8 cellular contexts compared by ENCODE assay signal in genomic region chr13:20121154-20121515, GRCh38. TPM values are rescaled to one million over a fixed set of nuclear protein-coding genes. Genes with fewer than 3 reads are reported as not detected.
A peak's percentile ranks its signal among the peaks of the same experiment; 100 is the strongest.
DNase-seq lines count a peak whose midpoint lies in the region; ATAC-seq and TF ChIP-seq lines count a peak whose summit lies in the region.

No MANE protein-coding gene starts in this region.

- intact Hi-C loops in naive thymus-derived CD4-positive, alpha-beta T cell (cut with micrococcal nuclease) = no loop called here
- intact Hi-C loops in psoas muscle (cut with DNase I) = no loop called here

- DNase-seq in COLO829 (ENCODE audit: low spot score) = peak; percentile 42
- DNase-seq in MM.1S = no peak
- no peak for DNase-seq in activated naive CD8-positive, alpha-beta T cell treated with anti-CD3 and anti-CD28 coated beads, Interleukin-2, amount 10 ng/mL, durations not matched to agents 7 days and 5 days
- no peak for DNase-seq in naive thymus-derived CD4-positive, alpha-beta T cell
- DNase-seq in foreskin keratinocyte = no peak
- DNase-seq in RKO (ENCODE audit: low spot score) = no peak
- no peak for DNase-seq in psoas muscle

- no peaks in the 10 kb centered on the region for H3K9me3 Mint-ChIP-seq in activated naive CD8-positive, alpha-beta T cell treated with anti-CD3 and anti-CD28 coated beads, Interleukin-2, amount 10 ng/mL, durations not matched to agents 7 days and 5 days
- H3K9me3 Mint-ChIP-seq in naive thymus-derived CD4-positive, alpha-beta T cell = no peaks in the 10 kb centered on the region

- TF ChIP-seq CTCF in MM.1S (IDR thresholded peaks at IDR 0.05; ENCODE audit: low read length) (no peak), foreskin keratinocyte (conservative IDR thresholded peaks at IDR 0.05) (no peak), psoas muscle (IDR thresholded peaks at IDR 0.05) (no peak)

- no peaks in the 10 kb centered on the region for H4K20me1 ChIP-seq in MM.1S (ENCODE audit: insufficient read depth, low read length)

- H3K4me3 ChIP-seq in MM.1S (ENCODE audit: low read length) (peak overlapping the region; percentile 45), psoas muscle (no peak overlapping the region)
- peak overlapping the region; percentile 39 for H3K4me3 ChIP-seq in naive thymus-derived CD4-positive, alpha-beta T cell (ENCODE audit: low read length)

- H3K27ac ChIP-seq in MM.1S (ENCODE audit: low read length) (peak overlapping the region; percentile 68; the same call in 1 of the 2 replicates), foreskin keratinocyte (no peak overlapping the region), psoas muscle (no peak overlapping the region)
- peak overlapping the region; percentile 67 for H3K27ac ChIP-seq in naive thymus-derived CD4-positive, alpha-beta T cell (ENCODE audit: low read depth, low read length)

- H3K27me3 Mint-ChIP-seq in activated naive CD8-positive, alpha-beta T cell treated with anti-CD3 and anti-CD28 coated beads, Interleukin-2, amount 10 ng/mL, durations not matched to agents 7 days and 5 days = peaks cover 28% of the 10 kb centered on the region
- H3K27me3 Mint-ChIP-seq in naive thymus-derived CD4-positive, alpha-beta T cell = peaks cover 4 to 39% (median 11%) of the 10 kb centered on the region in 5 donors

- no peaks in the 10 kb centered on the region for H3K36me3 ChIP-seq in MM.1S (replicated peaks; ENCODE audit: insufficient read depth, low read length)
- no peaks in the 10 kb centered on the region for H3K36me3 ChIP-seq in naive thymus-derived CD4-positive, alpha-beta T cell (ENCODE audit: control insufficient read depth in 2 of 3, insufficient read depth in 3 of 3, low read length in 3 of 3)
- no peaks in the 10 kb centered on the region for H3K36me3 ChIP-seq in psoas muscle (ENCODE audit: insufficient read depth in 1 of 2, low read depth in 1 of 2)

- peak overlapping the region; percentile 46; the same call in 1 of the 2 replicates for H3K4me2 ChIP-seq in MM.1S (ENCODE audit: low read depth, low read length)

- 46 to 55% (median 50%) methylated on average over 8 of the region's 8 CpGs for WGBS in psoas muscle, 3 donors

- H3K27me3 ChIP-seq in MM.1S (replicated peaks; ENCODE audit: insufficient read depth, low read length) = no peaks in the 10 kb centered on the region
- no peaks in the 10 kb centered on the region for H3K27me3 ChIP-seq in naive thymus-derived CD4-positive, alpha-beta T cell (ENCODE audit: control insufficient read depth in 2 of 2, insufficient read depth in 2 of 2, low read length in 2 of 2)
- H3K27me3 ChIP-seq in foreskin keratinocyte = no peaks in the 10 kb centered on the region
- no peaks in the 10 kb centered on the region for H3K27me3 ChIP-seq in psoas muscle (ENCODE audit: insufficient read depth in 3 of 3, low read length in 2 of 3)

- no peaks in the 10 kb centered on the region for H3K79me2 ChIP-seq in MM.1S (ENCODE audit: low read length)

- ATAC-seq in activated naive CD8-positive, alpha-beta T cell treated with anti-CD3 and anti-CD28 coated beads, Interleukin-2, amount 10 ng/mL, durations not matched to agents 7 days and 5 days (ENCODE audit: low read depth) = no peak
- no peak for ATAC-seq in naive thymus-derived CD4-positive, alpha-beta T cell
- ATAC-seq in activated CD4-positive, CD25-positive, alpha-beta regulatory T cell treated with anti-CD3 and anti-CD28 coated beads, Interleukin-2, amount 50 U/mL, for 24 hours = no peak
- no peak for ATAC-seq in foreskin keratinocyte
- no peak for ATAC-seq in psoas muscle

- H3K27ac Mint-ChIP-seq in activated naive CD8-positive, alpha-beta T cell treated with anti-CD3 and anti-CD28 coated beads, Interleukin-2, amount 10 ng/mL, durations not matched to agents 7 days and 5 days = peak overlapping the region; percentile 95
- peak overlapping the region in 8 of 9 donors; percentile 29 to 95 (median 90) for H3K27ac Mint-ChIP-seq in naive thymus-derived CD4-positive, alpha-beta T cell

- H3K4me1 ChIP-seq in MM.1S (ENCODE audit: low read length) = peaks cover 10% of the 10 kb centered on the region
- H3K4me1 ChIP-seq in naive thymus-derived CD4-positive, alpha-beta T cell (ENCODE audit: control insufficient read depth in 2 of 2, insufficient read depth in 2 of 2, low read length in 2 of 2) = peaks cover 0 to 9% of the 10 kb centered on the region in 2 donors
- H3K4me1 ChIP-seq in foreskin keratinocyte = no peaks in the 10 kb centered on the region
- peaks cover 16% of the 10 kb centered on the region for H3K4me1 ChIP-seq in psoas muscle

- H3K9me2 ChIP-seq in MM.1S (replicated peaks; ENCODE audit: insufficient read depth, low read length) = no peaks in the 10 kb centered on the region

- peaks cover 12% of the 10 kb centered on the region for H3F3A ChIP-seq in MM.1S (ENCODE audit: insufficient read depth, low read length)

- H3K4me1 Mint-ChIP-seq in activated naive CD8-positive, alpha-beta T cell treated with anti-CD3 and anti-CD28 coated beads, Interleukin-2, amount 10 ng/mL, durations not matched to agents 7 days and 5 days = peaks cover 14% of the 10 kb centered on the region
- peaks cover 9 to 25% (median 20%) of the 10 kb centered on the region in 7 donors for H3K4me1 Mint-ChIP-seq in naive thymus-derived CD4-positive, alpha-beta T cell

- H2AFZ ChIP-seq in MM.1S (ENCODE audit: low read length) = no peak overlapping the region

- no peak overlapping the region for H3K9ac ChIP-seq in MM.1S (ENCODE audit: low read length)

- H3K4me3 Mint-ChIP-seq in activated naive CD8-positive, alpha-beta T cell treated with anti-CD3 and anti-CD28 coated beads, Interleukin-2, amount 10 ng/mL, durations not matched to agents 7 days and 5 days = peak overlapping the region; percentile 92
- peak overlapping the region; percentile 52 to 96 (median 93) for H3K4me3 Mint-ChIP-seq in naive thymus-derived CD4-positive, alpha-beta T cell

- CTCF ChIA-PET in naive thymus-derived CD4-positive, alpha-beta T cell (lab: Charles Lee) = no interaction called here

- H3K9me3 ChIP-seq in MM.1S (replicated peaks; ENCODE audit: insufficient read depth, low read length) (no peaks in the 10 kb centered on the region), psoas muscle (no peaks in the 10 kb centered on the region)
- no peaks in the 10 kb centered on the region for H3K9me3 ChIP-seq in naive thymus-derived CD4-positive, alpha-beta T cell (ENCODE audit: control insufficient read depth in 2 of 3, low read length in 3 of 3)

- no peaks in the 10 kb centered on the region for H3K36me3 Mint-ChIP-seq in activated naive CD8-positive, alpha-beta T cell treated with anti-CD3 and anti-CD28 coated beads, Interleukin-2, amount 10 ng/mL, durations not matched to agents 7 days and 5 days
- H3K36me3 Mint-ChIP-seq in naive thymus-derived CD4-positive, alpha-beta T cell = peaks cover 0 to 3% (median 0%) of the 10 kb centered on the region in 5 donors

- POLR2A ChIA-PET in activated naive CD8-positive, alpha-beta T cell treated with anti-CD3 and anti-CD28 coated beads, Interleukin-2, amount 10 ng/mL, durations not matched to agents 7 days and 5 days (lab: Charles Lee) = interaction anchor here (1.3 to 1.9 kb wide), 2 partner anchors 24 to 40 kb away, joined by 3 to 7 read pairs; partner anchors contain the start of gene GJA3
- POLR2A ChIA-PET in naive thymus-derived CD4-positive, alpha-beta T cell (lab: Charles Lee) = interaction anchor here (0.6 kb wide), 1 partner anchor 595 kb away, joined by 3 read pairs; no protein-coding TSS in a partner anchor

RNA-seq across cellular contexts. Expression of gene GJA3, which starts 39.7 kb away (rescaled TPM):
- under 1 TPM; 0.39 to 0.54 TPM for total RNA-seq in activated naive CD8-positive, alpha-beta T cell treated with anti-CD3 and anti-CD28 coated beads, Interleukin-2, amount 10 ng/mL, durations not matched to agents 7 days and 5 days
- total RNA-seq in naive thymus-derived CD4-positive, alpha-beta T cell = under 1 TPM in 3 of 5 experiments, not detected in 2; 0.05 to 0.17 (median 0.08) TPM
- polyA plus RNA-seq in naive thymus-derived CD4-positive, alpha-beta T cell = under 1 TPM in 1 of 2 donors, not detected in 1; 0.06 TPM
- total RNA-seq in foreskin keratinocyte = 0.07 and 0.11 TPM in 2 replicates
- polyA plus RNA-seq in foreskin keratinocyte = 0.01 and 0.03 TPM in 2 replicates
- under 1 TPM in 1 of 4 donors, not detected in 3; 0.06 TPM for total RNA-seq in psoas muscle
- under 1 TPM in 1 of 3 donors, not detected in 2; 0.01 TPM for polyA plus RNA-seq in psoas muscle

Comparison
In these comparisons a context has a peak if more than half of its experiments do, and no peak if none do; other contexts are left out.
1. H3K27ac ChIP-seq: peak in MM.1S (single experiment) and naive thymus-derived CD4-positive, alpha-beta T cell (single experiment); none in foreskin keratinocyte (single experiment) and psoas muscle (single experiment).